ENCODE assay signal across 8 cellular contexts in the genomic region with DNA sequence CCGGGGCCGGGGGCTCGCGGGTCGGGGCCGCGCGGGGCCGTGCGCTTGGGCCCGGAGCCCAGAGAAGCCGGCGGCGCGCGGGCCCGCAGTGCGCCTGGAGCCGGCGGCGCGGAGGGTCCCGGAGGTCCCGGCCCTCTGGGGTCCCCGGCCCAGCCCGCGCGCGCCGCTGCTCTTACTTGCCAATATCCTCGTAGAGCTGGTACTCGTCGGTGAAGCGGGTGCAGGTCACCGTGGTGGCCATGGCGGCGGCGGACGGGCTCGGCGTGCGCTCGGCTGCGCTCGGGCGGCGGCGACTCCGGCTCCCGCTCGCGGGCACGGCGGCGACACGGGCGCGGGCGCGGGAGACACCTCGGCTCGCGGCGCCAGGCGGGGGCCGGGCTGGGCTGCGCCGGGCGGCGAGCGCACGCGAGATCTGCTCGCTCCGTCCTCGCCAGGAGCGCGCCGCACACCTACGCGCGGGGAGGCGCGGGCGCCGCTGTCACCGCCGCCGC. TPM values are rescaled to one million over a fixed set of nuclear protein-coding genes. Genes with fewer than 3 reads are reported as not detected.
DNase-seq lines count a peak whose midpoint lies in the region; ATAC-seq and TF ChIP-seq lines count a peak whose summit lies in the region.

A gene (minus strand): TSS at position 414 of the 491 bp plus-strand sequence. CDS start 173 bp downstream, at position 241.

- no peaks in the 10 kb centered on the region for H3K36me3 ChIP-seq in spleen

- peaks cover 0 to 59% (median 29%) of the 10 kb centered on the region in 7 donors for H3K27me3 ChIP-seq in spleen (replicated peaks in 1 of 7)

- no peak for TF ChIP-seq CTCF in spleen (IDR thresholded peaks at IDR 0.05 in 8 of 11, conservative IDR thresholded peaks at IDR 0.05 in 3 of 11)

- H3K27me3 Mint-ChIP-seq in activated CD8-positive, alpha-beta T cell treated with anti-CD3 and anti-CD28 coated beads, Interleukin-2, amount 10 ng/mL, durations not matched to agents 7 days and 5 days (ENCODE audit: low read depth), result peaks cover 39% of the 10 kb centered on the region

- H3K36me3 Mint-ChIP-seq in activated CD8-positive, alpha-beta T cell treated with anti-CD3 and anti-CD28 coated beads, Interleukin-2, amount 10 ng/mL, durations not matched to agents 7 days and 5 days (ENCODE audit: low read depth), result no peaks in the 10 kb centered on the region

- H3K4me3 ChIP-seq in spleen, result peak within 1 kb of the TSS in 5 of 8 donors; percentile 2 to 67 (median 27)

- TF ChIP-seq POLR2A in spleen (IDR thresholded peaks at IDR 0.05) (no peak), GM18505 (IDR thresholded peaks at IDR 0.05; ENCODE audit: borderline replicate concordance, extremely low read depth, insufficient read depth, insufficient read length) (no peak)

- H3K9me3 Mint-ChIP-seq in activated CD8-positive, alpha-beta T cell treated with anti-CD3 and anti-CD28 coated beads, Interleukin-2, amount 10 ng/mL, durations not matched to agents 7 days and 5 days (ENCODE audit: insufficient read depth), result no peaks in the 10 kb centered on the region

- no peak within 1 kb of the TSS for H3K27ac ChIP-seq in spleen

- H3K4me3 Mint-ChIP-seq in activated CD8-positive, alpha-beta T cell treated with anti-CD3 and anti-CD28 coated beads, Interleukin-2, amount 10 ng/mL, durations not matched to agents 7 days and 5 days, result peak within 1 kb of the TSS; percentile 61

- 0 to 1% (median 0%) methylated on average over 19 to 89 of the region's 89 CpGs; no CpG with 5 or more reads in 2 of the 5 donors for WGBS in spleen, 5 donors

- POLR2A ChIA-PET in activated CD8-positive, alpha-beta T cell treated with anti-CD3 and anti-CD28 coated beads, Interleukin-2, amount 10 ng/mL, durations not matched to agents 7 days and 5 days (lab: Charles Lee), result no interaction called here

- DNase-seq in NCI-H2227 (lab: John Stamatoyannopoulos, UW; ENCODE audit: unreplicated experiment) (peak; percentile 26), NCI-H2227 treated with DMSO at 0.1 percent for 48 hours (lab: John Stamatoyannopoulos, UW) (no peak), left ventricle myocardium superior (peak; percentile 59), spleen (no peak), activated gamma-delta T cell treated with Interleukin-2 at 50 U/mL for 16 hours (no peak)
- DNase-seq in activated CD8-positive, alpha-beta T cell treated with anti-CD3 and anti-CD28 coated beads, Interleukin-2, amount 10 ng/mL, durations not matched to agents 7 days and 5 days, result no peak

- H3K4me1 Mint-ChIP-seq in activated CD8-positive, alpha-beta T cell treated with anti-CD3 and anti-CD28 coated beads, Interleukin-2, amount 10 ng/mL, durations not matched to agents 7 days and 5 days (ENCODE audit: low read depth), result peaks cover 6% of the 10 kb centered on the region

- peaks cover 0 to 14% (median 6%) of the 10 kb centered on the region in 6 donors for H3K4me1 ChIP-seq in spleen

- no peaks in the 10 kb centered on the region for H3K9me3 ChIP-seq in spleen

- intact Hi-C loops in left ventricle myocardium superior (cut with micrococcal nuclease), result no loop called here
- intact Hi-C loops in spleen (cut with DNase I; ENCODE audit: low total_unique reads), result no loop called here

- H3K27ac Mint-ChIP-seq in activated CD8-positive, alpha-beta T cell treated with anti-CD3 and anti-CD28 coated beads, Interleukin-2, amount 10 ng/mL, durations not matched to agents 7 days and 5 days, result no peak within 1 kb of the TSS

- CTCF ChIA-PET in activated CD8-positive, alpha-beta T cell treated with anti-CD3 and anti-CD28 coated beads, Interleukin-2, amount 10 ng/mL, durations not matched to agents 7 days and 5 days (lab: Charles Lee), result no interaction called here

- ATAC-seq in activated CD8-positive, alpha-beta T cell treated with anti-CD3 and anti-CD28 coated beads, Interleukin-2, amount 10 ng/mL, durations not matched to agents 7 days and 5 days, result peak; percentile 31
- peak; percentile 6 for ATAC-seq in left ventricle myocardium superior
- ATAC-seq in GM18868 (IDR thresholded peaks at IDR 0.05; ENCODE audit: unreplicated experiment), result no peak
- ATAC-seq in GM18505 (IDR thresholded peaks at IDR 0.05; ENCODE audit: unreplicated experiment), result no peak

RNA-seq across cellular contexts. Expression of the gene that starts here (rescaled TPM):
- not detected for total RNA-seq in activated CD8-positive, alpha-beta T cell treated with anti-CD3 and anti-CD28 coated beads, Interleukin-2, amount 10 ng/mL, durations not matched to agents 7 days and 5 days
- 98.4 TPM for total RNA-seq in left ventricle myocardium superior
- 1 to 10 TPM in 1 of 7 donors, under 1 TPM in 4, not detected in 2; 0.20 to 2.9 (median 0.29) TPM for total RNA-seq in spleen
- 1 to 10 TPM in 1 of 3 donors, under 1 TPM in 2; 0.57 to 1.1 (median 0.65) TPM for polyA plus RNA-seq in spleen

Comparison
In these comparisons a context has a peak if more than half of its experiments do, and no peak if none do; other contexts are left out.
1. RNA of the gene that starts here (total RNA-seq): 98.4 TPM in left ventricle myocardium superior (single experiment); 0.20 to 2.9 TPM in spleen and not detected in activated CD8-positive, alpha-beta T cell treated with anti-CD3 and anti-CD28 coated beads, Interleukin-2, amount 10 ng/mL, durations not matched to agents 7 days and 5 days; every median in the first group is over 10 times any median in the second.
2. DNase-seq: peak in NCI-H2227 (single experiment) and left ventricle myocardium superior (single experiment); none in NCI-H2227 treated with DMSO at 0.1 percent for 48 hours (single experiment), activated CD8-positive, alpha-beta T cell treated with anti-CD3 and anti-CD28 coated beads, Interleukin-2, amount 10 ng/mL, durations not matched to agents 7 days and 5 days (single experiment), spleen (single experiment) and activated gamma-delta T cell treated with Interleukin-2 at 50 U/mL for 16 hours (single experiment).
3. Peak in ATAC-seq in activated CD8-positive, alpha-beta T cell treated with anti-CD3 and anti-CD28 coated beads, Interleukin-2, amount 10 ng/mL, durations not matched to agents 7 days and 5 days; RNA of the gene not detected or under 1 TPM.